1 cellular context compared by ENCODE assay signal in genomic region chr7:108157606-108158330, GRCh38.
TF ChIP-seq lines count a peak whose summit lies in the region.

No MANE protein-coding gene starts in this region.

TF ChIP-seq in IMR-90, 13 proteins besides CTCF, POLR2A, EP300 and RAD21 (continued from another document):
- TF ChIP-seq USF2 (IDR thresholded peaks at IDR 0.05; ENCODE audit: low read depth, low read length) (peak; percentile 36; the same call in 1 of the 2 replicates), SMC3 (IDR thresholded peaks at IDR 0.05; ENCODE audit: low read depth, low read length) (no peak), CHD1 (IDR thresholded peaks at IDR 0.05; ENCODE audit: low read depth, low read length) (no peak), MAFK (IDR thresholded peaks at IDR 0.05; ENCODE audit: low read depth, low read length) (no peak), MXI1 (IDR thresholded peaks at IDR 0.05; ENCODE audit: borderline replicate concordance, low read depth, low read length) (no peak)
TF ChIP-seq in IMR-90: peak in this region for 1.
